Comparison of ENCODE assay signal across 20 cellular contexts in genomic region chr15:93664180-93664951, GRCh38.
DNase-seq lines count a peak whose midpoint lies in the region; ATAC-seq and TF ChIP-seq lines count a peak whose summit lies in the region.
"Had no signal": no experiment of that assay in that cellular context is flagged by ENCODE, and none has a peak within 500 bp of the region (broad histone marks: within the 10 kb centered on the region; RNA-seq: fewer than 3 reads in every experiment).

No MANE protein-coding gene starts in this region.

- no peak overlapping the region for H4K5ac ChIP-seq in mesendoderm (ENCODE audit: low read length)

- H3K4me1 Mint-ChIP-seq in GM23338: peaks cover 30% of the 10 kb centered on the region

- no peak overlapping the region for H3K56ac ChIP-seq in mesendoderm (ENCODE audit: low read length)

- peaks cover 14% of the 10 kb centered on the region for H3K4me1 ChIP-seq in GM23338 (ENCODE audit: insufficient read depth)
- no peaks in the 10 kb centered on the region for H3K4me1 ChIP-seq in heart left ventricle
- H3K4me1 ChIP-seq in mesendoderm (ENCODE audit: control insufficient read depth, low read depth, low read length): no peaks in the 10 kb centered on the region
- H3K4me1 ChIP-seq in spleen: no peaks in the 10 kb centered on the region
- H3K4me1 ChIP-seq: BLaER1, HAP-1 had no signal

- 49 to 64% (median 55%) methylated on average over 4 of the region's 4 CpGs for WGBS in heart left ventricle, 4 donors
- WGBS in mesendoderm (ENCODE audit: extremely low coverage, insufficient coverage, low lambda C conversion rate): no CpG with 5 or more reads among the region's 4 CpGs
- WGBS in spleen, 5 donors: 55 to 71% (median 65%) methylated on average over 4 of the region's 4 CpGs

- no peak overlapping the region for H4K8ac ChIP-seq in mesendoderm (ENCODE audit: low read depth, low read length)

- no peak overlapping the region for H2BK15ac ChIP-seq in mesendoderm (replicated peaks; ENCODE audit: low read depth)

- no peak overlapping the region for H3K18ac ChIP-seq in mesendoderm (ENCODE audit: low read length)

- peak overlapping the region; percentile 24 for H3K27ac Mint-ChIP-seq in GM23338
- H3K27ac Mint-ChIP-seq: CD8-positive, alpha-beta T cell had no signal

- no peak overlapping the region for H2BK120ac ChIP-seq in mesendoderm (ENCODE audit: low read depth, low read length)

- H4K20me1 ChIP-seq in GM23338 (replicated peaks; ENCODE audit: insufficient read depth): no peaks in the 10 kb centered on the region
- H4K20me1 ChIP-seq: BLaER1 had no signal

- H3K36me3 Mint-ChIP-seq in GM23338 (ENCODE audit: low read depth): no peaks in the 10 kb centered on the region
- H3K36me3 Mint-ChIP-seq: CD8-positive, alpha-beta T cell had no signal

- no peaks in the 10 kb centered on the region; the same call in 1 of the 2 replicates for H3K9me2 ChIP-seq in GM23338 (ENCODE audit: insufficient read depth)

- H3K27ac ChIP-seq in GM23338 (ENCODE audit: low read depth): no peak overlapping the region
- peak overlapping the region in 2 of 12 donors; percentile 23 to 61 for H3K27ac ChIP-seq in heart left ventricle
- no peak overlapping the region for H3K27ac ChIP-seq in mesendoderm (ENCODE audit: low read depth, low read length)
- no peak overlapping the region for H3K27ac ChIP-seq in spleen
- H3K27ac ChIP-seq: BLaER1 had no signal

- no peaks in the 10 kb centered on the region for H3K79me1 ChIP-seq in mesendoderm (ENCODE audit: low read length)

- TF ChIP-seq CTCF in GM23338 (conservative IDR thresholded peaks at IDR 0.05; ENCODE audit: low read depth in 2 of 2) (no peak), heart left ventricle (IDR thresholded peaks at IDR 0.05) (no peak), spleen (IDR thresholded peaks at IDR 0.05 in 8 of 11, conservative IDR thresholded peaks at IDR 0.05 in 3 of 11) (no peak), GM13976 (IDR thresholded peaks at IDR 0.05; ENCODE audit: borderline replicate concordance, control extremely low read depth, extremely low read depth, insufficient read depth, missing control alignments) (no peak)

- in situ Hi-C loops in GM13976 (cut with MboI; ENCODE audit: low sequenced_read_pairs, unreplicated experiment): no loop called here

- H3K36me3 ChIP-seq in GM23338 (ENCODE audit: insufficient read depth) (no peaks in the 10 kb centered on the region), heart left ventricle (no peaks in the 10 kb centered on the region), mesendoderm (ENCODE audit: control insufficient read depth, insufficient read depth, low read length) (no peaks in the 10 kb centered on the region), spleen (no peaks in the 10 kb centered on the region)
- H3K36me3 ChIP-seq: BLaER1, HAP-1, MG63 had no signal

- no peak overlapping the region for H3K23ac ChIP-seq in mesendoderm (ENCODE audit: low read length)

- H3K9me3 ChIP-seq in heart left ventricle (no peaks in the 10 kb centered on the region), spleen (no peaks in the 10 kb centered on the region)
- H3K9me3 ChIP-seq: BLaER1, HAP-1, MG63 had no signal

- no peaks in the 10 kb centered on the region for H3K9me3 Mint-ChIP-seq in GM23338
- H3K9me3 Mint-ChIP-seq: CD8-positive, alpha-beta T cell had no signal

- ATAC-seq in GM23338 (peak; percentile 82), heart left ventricle (peak in 3 of 4 donors; percentile 41 to 67 (median 65))
- ATAC-seq: CD8-positive, alpha-beta T cell had no signal

- TF ChIP-seq POLR2A in heart left ventricle (IDR thresholded peaks at IDR 0.05) (no peak), spleen (IDR thresholded peaks at IDR 0.05) (no peak)

- H3K4me2 ChIP-seq in GM23338 (peak overlapping the region; percentile 11; the same call in 1 of the 2 replicates), mesendoderm (ENCODE audit: low read length) (no peak overlapping the region)
- H3K4me2 ChIP-seq: BLaER1 had no signal

- no peak overlapping the region for H3K4me3 Mint-ChIP-seq in GM23338
- H3K4me3 Mint-ChIP-seq: CD8-positive, alpha-beta T cell had no signal

- intact Hi-C loops in heart left ventricle (cut with DNase I) (no loop called here), spleen (cut with DNase I; ENCODE audit: low total_unique reads) (no loop called here)

- no peaks in the 10 kb centered on the region for H3F3A ChIP-seq in GM23338 (replicated peaks; ENCODE audit: low read depth)

- H3K27me3 ChIP-seq in GM23338 (ENCODE audit: insufficient read depth) (no peaks in the 10 kb centered on the region), heart left ventricle (no peaks in the 10 kb centered on the region), mesendoderm (ENCODE audit: insufficient read depth, low read length, poor library complexity) (no peaks in the 10 kb centered on the region), spleen (replicated peaks in 1 of 7) (peaks cover 0 to 4% (median 0%) of the 10 kb centered on the region in 7 donors)
- H3K27me3 ChIP-seq: BLaER1, MG63 had no signal

- no peaks in the 10 kb centered on the region for H3K79me2 ChIP-seq in GM23338 (replicated peaks; ENCODE audit: insufficient read depth)
- H3K79me2 ChIP-seq in mesendoderm (ENCODE audit: control insufficient read depth, insufficient read depth, low read length): no peaks in the 10 kb centered on the region

- no peak overlapping the region for H2AK5ac ChIP-seq in mesendoderm (ENCODE audit: low read length)

- no peak overlapping the region for H2AFZ ChIP-seq in GM23338

- H3K27me3 Mint-ChIP-seq in GM23338 (ENCODE audit: insufficient read depth, low read depth, poor library complexity): no peaks in the 10 kb centered on the region

- no peak overlapping the region for H3K4me3 ChIP-seq in GM23338
- H3K4me3 ChIP-seq in heart left ventricle: no peak overlapping the region
- H3K4me3 ChIP-seq in mesendoderm (ENCODE audit: low read length): no peak overlapping the region
- H3K4me3 ChIP-seq in spleen: no peak overlapping the region
- H3K4me3 ChIP-seq: BLaER1, HAP-1, MG63 had no signal

- DNase-seq in GM23338 (ENCODE audit: low spot score) (peak; percentile 55), NCI-H526 treated with DMSO at 0.1 percent for 48 hours (lab: John Stamatoyannopoulos, UW) (peak; percentile 81), heart left ventricle (no peak), mesendoderm (peak; percentile 1), spleen (no peak), GM13976 (ENCODE audit: low spot score) (no peak)
- DNase-seq in activated CD4-positive, alpha-beta T cell treated with anti-CD3 and anti-CD28 coated beads for 4 hours: no peak
- DNase-seq: Calu3; CD8-positive, alpha-beta T cell; DMS79; Kasumi-1; MG63; NCI-H1048; NCI-H1436; NCI-H1930; NCI-H2171; OCI-M1; SIG-M5 had no signal

- no peak overlapping the region for H2BK5ac ChIP-seq in mesendoderm (ENCODE audit: low read length)

- no peak overlapping the region for H3K4ac ChIP-seq in mesendoderm (ENCODE audit: low read depth, low read length)

- no peak overlapping the region for H3K9ac ChIP-seq in mesendoderm (ENCODE audit: low read length)
- H3K9ac ChIP-seq: BLaER1 had no signal

TF ChIP-seq in GM23338, 12 proteins besides CTCF, POLR2A, EP300 and RAD21 (continues in another document):
- TF ChIP-seq EZH2phosphoT487 (IDR thresholded peaks at IDR 0.05; ENCODE audit: unreplicated experiment) (no peak), CREB1 (CRISPR knock-in tag; IDR thresholded peaks at IDR 0.05; ENCODE audit: low read depth) (no peak), ZNF331 (CRISPR knock-in tag; IDR thresholded peaks at IDR 0.05; ENCODE audit: low read depth) (no peak), JUNB (IDR thresholded peaks at IDR 0.05; ENCODE audit: unreplicated experiment) (no peak), EZH2 (IDR thresholded peaks at IDR 0.05; ENCODE audit: low read depth, unreplicated experiment) (no peak), POLR2AphosphoS5 (IDR thresholded peaks at IDR 0.05; ENCODE audit: low read depth) (no peak), ZNF114 (CRISPR knock-in tag; IDR thresholded peaks at IDR 0.05) (no peak), STAT1 (IDR thresholded peaks at IDR 0.05; ENCODE audit: unreplicated experiment) (no peak), NANOG (IDR thresholded peaks at IDR 0.05; ENCODE audit: borderline replicate concordance) (no peak)
- TF ChIP-seq, protein P1, sequence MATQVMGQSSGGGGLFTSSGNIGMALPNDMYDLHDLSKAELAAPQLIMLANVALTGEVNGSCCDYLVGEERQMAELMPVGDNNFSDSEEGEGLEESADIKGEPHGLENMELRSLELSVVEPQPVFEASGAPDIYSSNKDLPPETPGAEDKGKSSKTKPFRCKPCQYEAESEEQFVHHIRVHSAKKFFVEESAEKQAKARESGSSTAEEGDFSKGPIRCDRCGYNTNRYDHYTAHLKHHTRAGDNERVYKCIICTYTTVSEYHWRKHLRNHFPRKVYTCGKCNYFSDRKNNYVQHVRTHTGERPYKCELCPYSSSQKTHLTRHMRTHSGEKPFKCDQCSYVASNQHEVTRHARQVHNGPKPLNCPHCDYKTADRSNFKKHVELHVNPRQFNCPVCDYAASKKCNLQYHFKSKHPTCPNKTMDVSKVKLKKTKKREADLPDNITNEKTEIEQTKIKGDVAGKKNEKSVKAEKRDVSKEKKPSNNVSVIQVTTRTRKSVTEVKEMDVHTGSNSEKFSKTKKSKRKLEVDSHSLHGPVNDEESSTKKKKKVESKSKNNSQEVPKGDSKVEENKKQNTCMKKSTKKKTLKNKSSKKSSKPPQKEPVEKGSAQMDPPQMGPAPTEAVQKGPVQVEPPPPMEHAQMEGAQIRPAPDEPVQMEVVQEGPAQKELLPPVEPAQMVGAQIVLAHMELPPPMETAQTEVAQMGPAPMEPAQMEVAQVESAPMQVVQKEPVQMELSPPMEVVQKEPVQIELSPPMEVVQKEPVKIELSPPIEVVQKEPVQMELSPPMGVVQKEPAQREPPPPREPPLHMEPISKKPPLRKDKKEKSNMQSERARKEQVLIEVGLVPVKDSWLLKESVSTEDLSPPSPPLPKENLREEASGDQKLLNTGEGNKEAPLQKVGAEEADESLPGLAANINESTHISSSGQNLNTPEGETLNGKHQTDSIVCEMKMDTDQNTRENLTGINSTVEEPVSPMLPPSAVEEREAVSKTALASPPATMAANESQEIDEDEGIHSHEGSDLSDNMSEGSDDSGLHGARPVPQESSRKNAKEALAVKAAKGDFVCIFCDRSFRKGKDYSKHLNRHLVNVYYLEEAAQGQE (IDR thresholded peaks at IDR 0.05; ENCODE audit: unreplicated experiment): no peak
- TF ChIP-seq, protein P2, sequence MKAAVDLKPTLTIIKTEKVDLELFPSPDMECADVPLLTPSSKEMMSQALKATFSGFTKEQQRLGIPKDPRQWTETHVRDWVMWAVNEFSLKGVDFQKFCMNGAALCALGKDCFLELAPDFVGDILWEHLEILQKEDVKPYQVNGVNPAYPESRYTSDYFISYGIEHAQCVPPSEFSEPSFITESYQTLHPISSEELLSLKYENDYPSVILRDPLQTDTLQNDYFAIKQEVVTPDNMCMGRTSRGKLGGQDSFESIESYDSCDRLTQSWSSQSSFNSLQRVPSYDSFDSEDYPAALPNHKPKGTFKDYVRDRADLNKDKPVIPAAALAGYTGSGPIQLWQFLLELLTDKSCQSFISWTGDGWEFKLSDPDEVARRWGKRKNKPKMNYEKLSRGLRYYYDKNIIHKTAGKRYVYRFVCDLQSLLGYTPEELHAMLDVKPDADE (IDR thresholded peaks at IDR 0.05): no peak

Comparison
In these comparisons a context has a peak if more than half of its experiments do, and no peak if none do; other contexts are left out.
1. DNase-seq: peak in GM23338 (single experiment), NCI-H526 treated with DMSO at 0.1 percent for 48 hours (single experiment) and mesendoderm (single experiment); none in heart left ventricle (0 of 5), spleen (single experiment), activated CD4-positive, alpha-beta T cell treated with anti-CD3 and anti-CD28 coated beads for 4 hours (0 of 2) and GM13976 (single experiment).